ENCODE assay signal across 8 cellular contexts in genomic region chr19:14570864-14571527, GRCh38. TPM values are rescaled to one million over a fixed set of nuclear protein-coding genes. Genes with fewer than 3 reads are reported as not detected.
DNase-seq lines count a peak whose midpoint lies in the region; ATAC-seq and TF ChIP-seq lines count a peak whose summit lies in the region.

No MANE protein-coding gene starts in this region.

- TF ChIP-seq CTCF in GM06990 (IDR thresholded peaks at IDR 0.05; ENCODE audit: insufficient read depth, low read length, poor library complexity, severe bottlenecking) (no peak), SU-DHL-6 (IDR thresholded peaks at IDR 0.05; ENCODE audit: insufficient read depth, low read length, poor library complexity, severe bottlenecking) (no peak), fibroblast of the aortic adventitia (IDR thresholded peaks at IDR 0.05; ENCODE audit: insufficient read depth, low read length) (no peak), retinal pigment epithelial cell (conservative IDR thresholded peaks at IDR 0.05; ENCODE audit: low read depth, low read length) (no peak)

- no peak for ATAC-seq in GM21526 (IDR thresholded peaks at IDR 0.05; ENCODE audit: low FRiP score, unreplicated experiment)
- ATAC-seq in HG02610 (IDR thresholded peaks at IDR 0.05; ENCODE audit: unreplicated experiment), result no peak

- no peaks in the 10 kb centered on the region for H3K9me2 ChIP-seq in SU-DHL-6 (replicated peaks; ENCODE audit: insufficient read depth, low read length)

- no peaks in the 10 kb centered on the region for H4K20me1 ChIP-seq in SU-DHL-6 (ENCODE audit: low read depth, low read length)

- H3K4me2 ChIP-seq in SU-DHL-6 (ENCODE audit: low read depth, low read length, poor library complexity, severe bottlenecking), result peak overlapping the region; percentile 79

- DNase-seq in GM06990 (ENCODE audit: extremely low read depth, insufficient read length), result no peak
- DNase-seq in fibroblast of the aortic adventitia (ENCODE audit: low read depth), result no peak
- DNase-seq in retinal pigment epithelial cell (ENCODE audit: low read depth), result no peak
- DNase-seq in NCI-H146 treated with DMSO at 0.1 percent for 48 hours (lab: John Stamatoyannopoulos, UW; ENCODE audit: unreplicated experiment), result no peak
- DNase-seq in stimulated activated CD4-positive, alpha-beta T cell treated with anti-CD3 and anti-CD28 coated beads, Interleukin-4, amount 100 ng/mL, for 1 hour, result no peak

- H3K4me3 ChIP-seq in GM06990 (replicated peaks; ENCODE audit: low read depth, low read length) (peak overlapping the region; percentile 93), SU-DHL-6 (ENCODE audit: insufficient read depth, low read length, poor library complexity, severe bottlenecking) (peak overlapping the region; percentile 93), fibroblast of the aortic adventitia (ENCODE audit: low read depth, low read length) (peak overlapping the region; percentile 99), retinal pigment epithelial cell (ENCODE audit: low read length) (peak overlapping the region; percentile 80)

- H3K27me3 ChIP-seq in GM06990 (replicated peaks; ENCODE audit: control insufficient read depth, insufficient read depth, low read length) (no peaks in the 10 kb centered on the region), SU-DHL-6 (ENCODE audit: low read length) (no peaks in the 10 kb centered on the region)

- H3K79me2 ChIP-seq in SU-DHL-6 (ENCODE audit: insufficient read depth, low read length), result peaks cover 20% of the 10 kb centered on the region

- peak overlapping the region; percentile 85 for H3K9ac ChIP-seq in SU-DHL-6 (ENCODE audit: low read length)

- peaks cover 10% of the 10 kb centered on the region; the same call in 1 of the 2 replicates for H3F3A ChIP-seq in SU-DHL-6 (ENCODE audit: insufficient read depth)

- no peak overlapping the region for H3K27ac ChIP-seq in SU-DHL-6 (ENCODE audit: low read depth, low read length)

- no peaks in the 10 kb centered on the region for H3K9me3 ChIP-seq in SU-DHL-6 (ENCODE audit: insufficient read depth, low read length)

- H2AFZ ChIP-seq in SU-DHL-6 (ENCODE audit: low read depth, low read length, severe bottlenecking), result no peak overlapping the region

- H3K36me3 ChIP-seq in GM06990 (ENCODE audit: control insufficient read depth, insufficient read depth, low read length), result peaks cover 8% of the 10 kb centered on the region
- H3K36me3 ChIP-seq in SU-DHL-6 (ENCODE audit: low read length), result no peaks in the 10 kb centered on the region

RNA-seq across cellular contexts. Expression of gene NDUFB7, which starts 0.9 kb away (rescaled TPM):
- 100 and 164 TPM in 2 replicates for total RNA-seq in fibroblast of the aortic adventitia (ENCODE audit: low replicate concordance)

RNA-seq across cellular contexts. Expression of gene CLEC17A, which starts 11.9 kb away (rescaled TPM):
- 0.09 TPM in 1 of 2 replicates, not detected in the other for total RNA-seq in fibroblast of the aortic adventitia (ENCODE audit: low replicate concordance)

RNA-seq across cellular contexts. Expression of gene TECR, which starts 41.6 kb away (rescaled TPM):
- total RNA-seq in fibroblast of the aortic adventitia (ENCODE audit: low replicate concordance), result 2.9 and 41.8 TPM in 2 replicates

RNA-seq across cellular contexts. Expression of gene DNAJB1, which starts 52.8 kb away (rescaled TPM):
- 54.7 and 95.2 TPM in 2 replicates for total RNA-seq in fibroblast of the aortic adventitia (ENCODE audit: low replicate concordance)
